In the genomic region with DNA sequence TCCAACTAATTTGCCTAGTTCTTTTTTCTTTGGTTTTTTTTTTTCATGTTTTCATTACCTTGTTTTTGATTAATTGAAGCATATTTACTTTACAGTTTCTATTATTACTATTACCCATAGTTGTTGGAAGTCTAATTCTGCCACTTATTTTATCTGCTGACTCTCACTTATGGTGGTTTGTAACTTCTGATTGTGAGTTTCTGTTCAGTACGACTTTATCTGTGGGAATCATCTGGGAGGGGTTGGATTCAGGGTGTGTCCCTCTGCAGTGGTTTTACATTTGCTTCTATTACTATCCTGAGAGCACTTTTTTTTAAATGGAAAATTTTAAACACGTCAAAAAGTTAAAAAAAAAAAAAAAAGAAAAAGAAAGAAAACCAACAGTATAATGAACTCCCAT, we compare ENCODE assay signal across 25 cellular contexts.
"Had no signal": no experiment of that assay in that cellular context is flagged by ENCODE, and none has a peak within 500 bp of the region (broad histone marks: within the 10 kb centered on the region; RNA-seq: fewer than 3 reads in every experiment).

No MANE protein-coding gene starts in this region.

- H3K27ac Mint-ChIP-seq: activated naive CD8-positive, alpha-beta T cell; activated T-cell treated with anti-CD3 and anti-CD28 coated beads, Interleukin-2, amount 50 U/mL, for 72 hours; immature natural killer cell; memory B cell; neural progenitor cell; WTC11 had no signal

- H3K9me3 Mint-ChIP-seq: immature natural killer cell, neural progenitor cell had no signal

- H3K4me3 ChIP-seq: heart left ventricle, neural progenitor cell, psoas muscle, sigmoid colon, tibial nerve had no signal

- H3K4me3 Mint-ChIP-seq: activated naive CD8-positive, alpha-beta T cell; activated T-cell treated with anti-CD3 and anti-CD28 coated beads, Interleukin-2, amount 50 U/mL, for 72 hours; immature natural killer cell; memory B cell; naive thymus-derived CD8-positive, alpha-beta T cell; neural progenitor cell; WTC11 had no signal

- H3K27me3 Mint-ChIP-seq: activated naive CD8-positive, alpha-beta T cell; memory B cell; naive thymus-derived CD8-positive, alpha-beta T cell had no signal

- DNase-seq: activated CD4-positive, alpha-beta T cell treated with anti-CD3 and anti-CD28 coated beads for 1 hour; activated effector memory CD4-positive, alpha-beta T cell treated with Interleukin-2 at 50 U/mL for 16 hours; activated naive CD4-positive, alpha-beta T cell treated with Interleukin-2 at 50 U/mL for 16 hours; activated T-cell treated with anti-CD3 and anti-CD28 coated beads for 4 hours; activated T-cell treated with anti-CD3 and anti-CD28 coated beads, Interleukin-2, amount 50 U/mL, for 72 hours; anterior cingulate cortex; effector CD8-positive, alpha-beta T cell; foreskin fibroblast; heart left ventricle; hypothalamus; immature natural killer cell; kidney; midbrain; naive thymus-derived CD8-positive, alpha-beta T cell; occipital lobe; psoas muscle; sigmoid colon; stimulated activated CD4-positive, alpha-beta T cell treated with anti-CD3 and anti-CD28 coated beads, Interleukin-15, amount 100 ng/mL, for 24 hours; stimulated activated CD4-positive, alpha-beta T cell treated with anti-CD3 and anti-CD28 coated beads, Interleukin-2, amount 100 ng/mL, for 24 hours; stimulated activated naive CD4-positive, alpha-beta T cell had no signal

- H3K4me1 Mint-ChIP-seq: immature natural killer cell, neural progenitor cell, WTC11 had no signal
